ENCODE assay signal across 24 cellular contexts in the genomic region with DNA sequence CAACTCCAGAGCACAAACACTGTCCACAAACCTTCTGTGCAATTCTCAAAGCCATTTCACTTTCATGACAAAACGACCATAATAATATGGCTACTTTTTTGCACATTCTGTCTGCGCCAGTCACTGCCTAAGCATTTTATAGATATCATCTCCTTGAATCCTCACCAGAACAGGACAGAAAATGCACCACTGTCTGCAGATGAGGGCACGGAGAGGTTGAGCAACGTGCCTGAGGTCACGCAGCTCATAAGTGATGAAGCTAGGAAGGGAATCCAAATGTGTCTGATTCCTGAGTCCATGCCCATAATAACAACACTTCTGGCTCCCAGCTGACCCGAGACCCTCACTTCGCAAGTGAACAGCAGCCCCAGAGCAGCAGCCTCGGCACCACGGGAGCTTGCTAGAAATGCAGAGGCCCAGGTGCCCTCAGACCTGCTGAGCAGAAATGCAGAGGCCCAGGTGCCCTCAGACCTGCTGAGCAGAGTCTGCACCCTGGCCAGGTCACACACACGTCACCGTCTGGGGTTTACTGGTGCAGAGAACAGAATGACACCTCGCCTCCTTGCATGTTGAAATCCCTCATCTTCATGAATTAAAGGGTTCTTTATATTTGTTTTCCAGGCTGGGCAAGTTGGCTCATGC.
"Had no signal": no experiment of that assay in that cellular context is flagged by ENCODE, and none has a peak within 500 bp of the region (broad histone marks: within the 10 kb centered on the region; RNA-seq: fewer than 3 reads in every experiment).

No MANE protein-coding gene starts in this region.

- H3K9me3 ChIP-seq: prostate gland, testis had no signal

- DNase-seq: cortex of kidney; effector memory CD8-positive, alpha-beta T cell; erythroblast; gastrocnemius medialis; head of caudate nucleus; left cardiac atrium; left lung; mesendoderm; midbrain; naive thymus-derived CD4-positive, alpha-beta T cell; nucleus accumbens; sigmoid colon; stimulated activated CD4-positive, alpha-beta T cell treated with anti-CD3 and anti-CD28 coated beads, Interleukin-2, amount 100 ng/mL, for 24 hours; stimulated activated CD4-positive, alpha-beta T cell treated with anti-CD3 and anti-CD28 coated beads, Interleukin-4, amount 100 ng/mL, for 4 hours; stimulated activated naive CD8-positive, alpha-beta T cell treated with anti-CD3 and anti-CD28 coated beads, Interleukin-15, Interleukin-2, amounts not matched to agents 100 U/mL and 50 U/mL, for 24 hours; substantia nigra; testis; tibial artery; upper lobe of left lung had no signal

- H3K27me3 ChIP-seq: right atrium auricular region, sigmoid colon, testis, upper lobe of left lung had no signal

- FAIRE-seq: endometrium had no signal

- H3K4me3 ChIP-seq: gastrocnemius medialis, left lung, neural progenitor cell, prostate gland, right atrium auricular region, sigmoid colon, testis, tibial artery, upper lobe of left lung had no signal

- H3K9ac ChIP-seq: neural progenitor cell had no signal

- H3K4me2 ChIP-seq: neural progenitor cell had no signal

- H3K36me3 ChIP-seq: gastrocnemius medialis, left lung, neural progenitor cell, prostate gland, right atrium auricular region, sigmoid colon, tibial artery, upper lobe of left lung had no signal

- H2AFZ ChIP-seq: neural progenitor cell had no signal

- ATAC-seq: effector memory CD8-positive, alpha-beta T cell; gastrocnemius medialis; left cardiac atrium; left lung; naive thymus-derived CD4-positive, alpha-beta T cell; stimulated activated memory B cell treated with anti-CD40 and anti-IgM and Interleukin-4, amounts not matched to agents 10 μg/mL and 1 μg/mL and 100 μg/mL, for 72 hours; stimulated activated naive CD8-positive, alpha-beta T cell treated with anti-CD3 and anti-CD28 coated beads, Interleukin-15, Interleukin-2, amounts not matched to agents 100 U/mL and 50 U/mL, for 24 hours had no signal

- H3K4me1 ChIP-seq: gastrocnemius medialis, left lung, prostate gland, right atrium auricular region, sigmoid colon, testis, tibial artery, upper lobe of left lung had no signal

- H3K27ac ChIP-seq: gastrocnemius medialis, left lung, neural progenitor cell, prostate gland, right atrium auricular region, sigmoid colon, testis, tibial artery, upper lobe of left lung had no signal
